ENCODE assay signal across 1 cellular context in the genomic region with DNA sequence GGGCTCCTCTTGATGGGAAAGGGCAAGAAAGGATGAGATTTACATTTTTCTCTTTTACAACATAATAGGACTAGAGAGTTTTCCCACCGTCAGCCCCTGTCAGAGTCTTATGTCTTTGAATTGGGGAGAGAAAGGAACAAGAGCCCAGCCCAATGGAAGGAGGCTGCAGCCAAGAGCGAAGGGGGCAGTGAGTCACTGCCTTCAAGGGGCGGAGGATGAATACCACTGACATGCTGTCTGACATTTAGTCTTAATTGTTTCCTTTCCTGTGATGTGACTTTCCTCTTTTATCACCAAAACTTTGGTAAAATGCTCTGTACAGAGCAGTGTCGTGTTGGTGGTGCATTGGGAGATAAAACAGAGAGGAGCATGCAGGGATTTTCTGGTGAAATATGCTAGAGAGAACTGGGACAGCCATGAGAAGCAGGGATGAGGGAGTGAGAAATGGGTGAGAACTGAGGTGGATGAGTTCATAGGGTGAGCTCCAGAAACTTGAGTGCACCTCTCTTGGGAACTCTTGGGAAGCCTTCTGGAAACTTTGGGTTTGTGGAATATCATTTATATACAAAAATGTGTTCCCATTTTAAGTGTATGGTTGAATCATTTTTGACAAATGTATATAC.
TF ChIP-seq lines count a peak whose summit lies in the region.

No MANE protein-coding gene starts in this region.

TF ChIP-seq in HCT116, 20 proteins besides CTCF, POLR2A, EP300 and RAD21 (continued from another document):
- TF ChIP-seq YY1 (IDR thresholded peaks at IDR 0.05; ENCODE audit: extremely low read depth, insufficient replicate concordance, low read depth, low read length) (no peak), CEBPB (IDR thresholded peaks at IDR 0.05; ENCODE audit: low read depth) (no peak), SP1 (IDR thresholded peaks at IDR 0.05; ENCODE audit: low read depth) (no peak), FOSL1 (IDR thresholded peaks at IDR 0.05; ENCODE audit: low read depth) (no peak), EZH2phosphoT487 (IDR thresholded peaks at IDR 0.05; ENCODE audit: borderline replicate concordance) (no peak), JUND (IDR thresholded peaks at IDR 0.05) (no peak)
- TF ChIP-seq, protein P1, sequence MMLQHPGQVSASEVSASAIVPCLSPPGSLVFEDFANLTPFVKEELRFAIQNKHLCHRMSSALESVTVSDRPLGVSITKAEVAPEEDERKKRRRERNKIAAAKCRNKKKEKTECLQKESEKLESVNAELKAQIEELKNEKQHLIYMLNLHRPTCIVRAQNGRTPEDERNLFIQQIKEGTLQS (IDR thresholded peaks at IDR 0.05): no peak
